Comparison of ENCODE assay signal across 1 cellular context in genomic region chr19:54136864-54137113, GRCh38.
TF ChIP-seq lines count a peak whose summit lies in the region.

No MANE protein-coding gene starts in this region.

TF ChIP-seq in GM12878, 131 proteins besides CTCF, POLR2A, EP300 and RAD21 (continued from another document):
- TF ChIP-seq CUX1 (IDR thresholded peaks at IDR 0.05; ENCODE audit: insufficient replicate concordance, low read depth, low read length), result no peak
- peak; percentile 63 for TF ChIP-seq FOS (IDR thresholded peaks at IDR 0.05; ENCODE audit: borderline replicate concordance, extremely low read depth, insufficient read length)
- no peak for TF ChIP-seq CHD1 (IDR thresholded peaks at IDR 0.05; ENCODE audit: low read depth, low read length)
- TF ChIP-seq RFX5 (IDR thresholded peaks at IDR 0.05; ENCODE audit: low read depth, low read length), result no peak
- TF ChIP-seq SREBF2 (IDR thresholded peaks at IDR 0.05; ENCODE audit: low read length), result no peak
- TF ChIP-seq RAD51 (IDR thresholded peaks at IDR 0.05), result no peak
TF ChIP-seq in GM12878: peak in this region for 14.
